ENCODE assay signal across 21 cellular contexts in genomic region chr2:25269234-25269633, GRCh38.
DNase-seq lines count a peak whose midpoint lies in the region; ATAC-seq, FAIRE-seq and TF ChIP-seq lines count a peak whose summit lies in the region.
"Had no signal": no experiment of that assay in that cellular context is flagged by ENCODE, and none has a peak within 500 bp of the region (broad histone marks: within the 10 kb centered on the region; RNA-seq: fewer than 3 reads in every experiment).

No MANE protein-coding gene starts in this region.

- TF ChIP-seq EP300 in A549 (IDR thresholded peaks at IDR 0.05), result no peak

- H3K27ac Mint-ChIP-seq in T-helper 1 cell treated with Interleukin-12 subunit alpha and Interleukin-12 subunit beta and Interleukin-4 antibody, amounts not matched to agents 30 μg/mL and 1 μg/mL, for 36 hours, result no peak overlapping the region
- peak overlapping the region; percentile 86 for H3K27ac Mint-ChIP-seq in WTC11
- H3K27ac Mint-ChIP-seq in naive thymus-derived CD4-positive, alpha-beta T cell, result peak overlapping the region in 8 of 9 donors; percentile 27 to 90 (median 80)

- H3K4me3 ChIP-seq in A549, result no peak overlapping the region
- no peak overlapping the region for H3K4me3 ChIP-seq in naive thymus-derived CD4-positive, alpha-beta T cell (ENCODE audit: low read length)
- H3K4me3 ChIP-seq: SJSA1 had no signal

- no peaks in the 10 kb centered on the region for H3K4me1 ChIP-seq in A549
- H3K4me1 ChIP-seq in naive thymus-derived CD4-positive, alpha-beta T cell (ENCODE audit: control insufficient read depth in 2 of 2, insufficient read depth in 2 of 2, low read length in 2 of 2), result peaks cover 31 to 50% of the 10 kb centered on the region in 2 donors
- H3K4me1 ChIP-seq: SJSA1 had no signal

- FAIRE-seq in A549 (lab: Jason Lieb, UNC), result no peak
- FAIRE-seq: GM18507, HTR-8/SVneo had no signal

- no peak for TF ChIP-seq POLR2A in A549 (IDR thresholded peaks at IDR 0.05; ENCODE audit: low read length)

- no peak overlapping the region for H3K4me2 ChIP-seq in A549

- no peaks in the 10 kb centered on the region for H3K27me3 ChIP-seq in naive thymus-derived CD4-positive, alpha-beta T cell (ENCODE audit: control insufficient read depth in 2 of 2, insufficient read depth in 2 of 2, low read length in 2 of 2)
- H3K27me3 ChIP-seq: SJSA1 had no signal

- POLR2A ChIA-PET in A549 (lab: Yijun Ruan, JAX) (no interaction called here), WTC11 (lab: Charles Lee) (interaction anchor here (1.1 to 2.1 kb wide), 2 partner anchors 9 to 17 kb away, joined by 3 to 10 read pairs; no protein-coding TSS in a partner anchor)
- POLR2A ChIA-PET in naive thymus-derived CD4-positive, alpha-beta T cell (lab: Charles Lee), result interaction anchor here (0.9 to 6.1 kb wide), 9 partner anchors 9 to 93 kb away, joined by 3 to 106 read pairs (median 6); no protein-coding TSS in a partner anchor

- TF ChIP-seq RAD21 in A549 (conservative IDR thresholded peaks at IDR 0.05 in 1 of 2, IDR thresholded peaks at IDR 0.05 in 1 of 2), result no peak

- H3K4me1 Mint-ChIP-seq in T-helper 1 cell treated with Interleukin-12 subunit alpha and Interleukin-12 subunit beta and Interleukin-4 antibody, amounts not matched to agents 30 μg/mL and 1 μg/mL, for 36 hours (ENCODE audit: low read depth), result peaks cover 29% of the 10 kb centered on the region
- peaks cover 48% of the 10 kb centered on the region for H3K4me1 Mint-ChIP-seq in WTC11
- peaks cover 32 to 81% (median 59%) of the 10 kb centered on the region in 7 donors for H3K4me1 Mint-ChIP-seq in naive thymus-derived CD4-positive, alpha-beta T cell

- H3K27ac ChIP-seq in A549, result no peak overlapping the region
- H3K27ac ChIP-seq in naive thymus-derived CD4-positive, alpha-beta T cell (ENCODE audit: low read depth, low read length), result no peak overlapping the region
- H3K27ac ChIP-seq: 22Rv1, RWPE1, SJSA1 had no signal

- in situ Hi-C loops in GM13977 (cut with MboI; ENCODE audit: low pct_unique_long_range_greater_than_20kb, low sequenced_read_pairs, unreplicated experiment), result no loop called here

- TF ChIP-seq CTCF in A549 (IDR thresholded peaks at IDR 0.05) (no peak), WTC11 (IDR thresholded peaks at IDR 0.05) (no peak), GM13977 (IDR thresholded peaks at IDR 0.05; ENCODE audit: extremely low read depth, insufficient read depth, missing control alignments) (no peak)

- ATAC-seq in A549 (no peak), WTC11 (no peak), left ventricle myocardium superior (no peak)
- ATAC-seq in naive thymus-derived CD4-positive, alpha-beta T cell, result no peak

- peaks cover 0 to 27% (median 0%) of the 10 kb centered on the region in 3 experiments for H3K36me3 ChIP-seq in naive thymus-derived CD4-positive, alpha-beta T cell (ENCODE audit: control insufficient read depth in 2 of 3, insufficient read depth in 3 of 3, low read length in 3 of 3)
- H3K36me3 ChIP-seq: SJSA1 had no signal

- 80% methylated on average over 3 of the region's 3 CpGs for WGBS in A549 (ENCODE audit: missing lambda C conversion rate)

- H3K4me3 Mint-ChIP-seq in T-helper 1 cell treated with Interleukin-12 subunit alpha and Interleukin-12 subunit beta and Interleukin-4 antibody, amounts not matched to agents 30 μg/mL and 1 μg/mL, for 36 hours, result peak overlapping the region; percentile 6
- no peak overlapping the region for H3K4me3 Mint-ChIP-seq in WTC11
- H3K4me3 Mint-ChIP-seq in naive thymus-derived CD4-positive, alpha-beta T cell, result no peak overlapping the region

- CTCF ChIA-PET in A549 (lab: Yijun Ruan, JAX), result interaction anchor here (1.2 to 1.4 kb wide), 3 partner anchors 9 to 46 kb away, joined by 3 to 4 read pairs (median 3); no protein-coding TSS in a partner anchor
- CTCF ChIA-PET in WTC11 (lab: Charles Lee), result interaction anchor here (0.8 to 1.6 kb wide), 6 partner anchors 9 to 396 kb away, joined by 3 to 10 read pairs (median 4); no protein-coding TSS in a partner anchor
- CTCF ChIA-PET in naive thymus-derived CD4-positive, alpha-beta T cell (lab: Charles Lee), result interaction anchor here (0.7 kb wide), 1 partner anchor 25 kb away, joined by 3 read pairs; no protein-coding TSS in a partner anchor

- H3K9me3 Mint-ChIP-seq in T-helper 1 cell treated with Interleukin-12 subunit alpha and Interleukin-12 subunit beta and Interleukin-4 antibody, amounts not matched to agents 30 μg/mL and 1 μg/mL, for 36 hours, result no peaks in the 10 kb centered on the region
- no peaks in the 10 kb centered on the region for H3K9me3 Mint-ChIP-seq in WTC11
- no peaks in the 10 kb centered on the region for H3K9me3 Mint-ChIP-seq in naive thymus-derived CD4-positive, alpha-beta T cell

- DNase-seq in T-helper 1 cell (no peak), A549 (ENCODE audit: low read depth in 1 of 2, low spot score in 1 of 2) (no peak), WTC11 (ENCODE audit: low spot score) (no peak), GM13977 (ENCODE audit: low spot score) (no peak), left ventricle myocardium superior (no peak)
- DNase-seq in naive thymus-derived CD4-positive, alpha-beta T cell, result no peak
- DNase-seq in stimulated activated CD8-positive, alpha-beta memory T cell treated with anti-CD3 and anti-CD28 coated beads, Interleukin-4, amount 100 ng/mL, for 48 hours, result no peak
- DNase-seq: C1 segment of cervical spinal cord, COR-L47, DMS53, KBM-7, NCI-H1092, NCI-H2107, NCI-H226, NCI-H526 had no signal

- intact Hi-C loops in naive thymus-derived CD4-positive, alpha-beta T cell (cut with micrococcal nuclease), result no loop called here
- intact Hi-C loops in left ventricle myocardium superior (cut with micrococcal nuclease), result no loop called here

- H3K9me3 ChIP-seq in A549, result no peaks in the 10 kb centered on the region
- H3K9me3 ChIP-seq in naive thymus-derived CD4-positive, alpha-beta T cell (ENCODE audit: control insufficient read depth in 2 of 3, low read length in 3 of 3), result no peaks in the 10 kb centered on the region
- H3K9me3 ChIP-seq: SJSA1 had no signal

- peaks cover 45% of the 10 kb centered on the region for H3K36me3 Mint-ChIP-seq in T-helper 1 cell treated with Interleukin-12 subunit alpha and Interleukin-12 subunit beta and Interleukin-4 antibody, amounts not matched to agents 30 μg/mL and 1 μg/mL, for 36 hours (ENCODE audit: low read depth)
- no peaks in the 10 kb centered on the region for H3K36me3 Mint-ChIP-seq in WTC11
- peaks cover 9 to 50% (median 22%) of the 10 kb centered on the region in 5 donors for H3K36me3 Mint-ChIP-seq in naive thymus-derived CD4-positive, alpha-beta T cell

- H3K27me3 Mint-ChIP-seq in T-helper 1 cell treated with Interleukin-12 subunit alpha and Interleukin-12 subunit beta and Interleukin-4 antibody, amounts not matched to agents 30 μg/mL and 1 μg/mL, for 36 hours (ENCODE audit: low read depth), result no peaks in the 10 kb centered on the region
- no peaks in the 10 kb centered on the region; the same call in 1 of the 2 replicates for H3K27me3 Mint-ChIP-seq in WTC11 (ENCODE audit: low read depth)
- no peaks in the 10 kb centered on the region for H3K27me3 Mint-ChIP-seq in naive thymus-derived CD4-positive, alpha-beta T cell

TF ChIP-seq in A549, 52 proteins besides CTCF, POLR2A, EP300 and RAD21:
- TF ChIP-seq, protein P1, sequence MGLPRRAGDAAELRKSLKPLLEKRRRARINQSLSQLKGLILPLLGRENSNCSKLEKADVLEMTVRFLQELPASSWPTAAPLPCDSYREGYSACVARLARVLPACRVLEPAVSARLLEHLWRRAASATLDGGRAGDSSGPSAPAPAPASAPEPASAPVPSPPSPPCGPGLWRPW (IDR thresholded peaks at IDR 0.05), result no peak
- TF ChIP-seq ZFP36 (IDR thresholded peaks at IDR 0.05; ENCODE audit: borderline replicate concordance, partially characterized antibody), result peak; percentile 86
- no peak for TF ChIP-seq POLR2AphosphoS2 (conservative IDR thresholded peaks at IDR 0.05; ENCODE audit: low read length)
- no peak for TF ChIP-seq JUNB (IDR thresholded peaks at IDR 0.05)
- no peak for TF ChIP-seq CEBPB (IDR thresholded peaks at IDR 0.05)
- no peak for TF ChIP-seq GATA3 (IDR thresholded peaks at IDR 0.05; ENCODE audit: borderline replicate concordance)
- no peak for TF ChIP-seq ELK1 (IDR thresholded peaks at IDR 0.05; ENCODE audit: low read depth, low read length)
- no peak for TF ChIP-seq CBX2 (IDR thresholded peaks at IDR 0.05; ENCODE audit: borderline replicate concordance, low read depth)
TF ChIP-seq in A549: peak in this region for 1.

TF ChIP-seq in WTC11, 78 proteins besides CTCF, POLR2A, EP300 and RAD21 (continues in another document):
- no peak for TF ChIP-seq ATF2 (CRISPR knock-in tag; IDR thresholded peaks at IDR 0.05; ENCODE audit: borderline replicate concordance, low read depth)
- TF ChIP-seq OVOL2 (CRISPR knock-in tag; IDR thresholded peaks at IDR 0.05; ENCODE audit: borderline replicate concordance), result no peak
- TF ChIP-seq, protein P2, sequence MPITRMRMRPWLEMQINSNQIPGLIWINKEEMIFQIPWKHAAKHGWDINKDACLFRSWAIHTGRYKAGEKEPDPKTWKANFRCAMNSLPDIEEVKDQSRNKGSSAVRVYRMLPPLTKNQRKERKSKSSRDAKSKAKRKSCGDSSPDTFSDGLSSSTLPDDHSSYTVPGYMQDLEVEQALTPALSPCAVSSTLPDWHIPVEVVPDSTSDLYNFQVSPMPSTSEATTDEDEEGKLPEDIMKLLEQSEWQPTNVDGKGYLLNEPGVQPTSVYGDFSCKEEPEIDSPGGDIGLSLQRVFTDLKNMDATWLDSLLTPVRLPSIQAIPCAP (CRISPR knock-in tag; IDR thresholded peaks at IDR 0.05), result no peak
- no peak for TF ChIP-seq ATF1 (CRISPR knock-in tag; IDR thresholded peaks at IDR 0.05)
- TF ChIP-seq FOXJ3 (CRISPR knock-in tag; IDR thresholded peaks at IDR 0.05; ENCODE audit: borderline replicate concordance), result no peak
- no peak for TF ChIP-seq CDX4 (CRISPR knock-in tag; IDR thresholded peaks at IDR 0.05; ENCODE audit: borderline replicate concordance)
